ENCODE assay signal across 1 cellular context in the genomic region with DNA sequence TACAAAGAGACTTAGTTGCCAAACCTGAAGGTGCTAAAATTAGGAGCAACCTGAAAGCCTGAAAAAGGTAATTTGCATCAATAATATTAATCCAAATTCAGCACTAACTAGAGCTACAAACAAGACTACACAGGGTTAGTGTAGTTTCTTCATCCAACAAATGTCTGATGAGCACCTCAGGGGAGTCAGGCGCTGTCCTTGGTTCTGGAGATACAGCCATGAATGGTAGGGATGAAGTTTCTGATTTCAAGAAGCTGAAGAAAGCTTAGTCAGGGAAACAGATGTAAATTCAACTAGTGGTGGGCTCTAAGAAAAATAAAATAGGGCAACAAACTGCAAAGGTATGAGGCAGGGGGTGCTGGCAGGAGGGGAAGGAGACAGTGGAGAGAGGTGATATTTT.
TF ChIP-seq lines count a peak whose summit lies in the region.

No MANE protein-coding gene starts in this region.

TF ChIP-seq in K562, 482 proteins besides CTCF, POLR2A, EP300 and RAD21 (continued from another document):
- TF ChIP-seq MIER1 (IDR thresholded peaks at IDR 0.05; ENCODE audit: low read depth) (0 out of 2 replicates have a peak, but pooled peaks have one; percentile 66), EHMT2 (IDR thresholded peaks at IDR 0.05) (peak; percentile 83), DMBX1 (CRISPR knock-in tag; IDR thresholded peaks at IDR 0.05; ENCODE audit: borderline replicate concordance) (no peak)
- TF ChIP-seq, protein P1, sequence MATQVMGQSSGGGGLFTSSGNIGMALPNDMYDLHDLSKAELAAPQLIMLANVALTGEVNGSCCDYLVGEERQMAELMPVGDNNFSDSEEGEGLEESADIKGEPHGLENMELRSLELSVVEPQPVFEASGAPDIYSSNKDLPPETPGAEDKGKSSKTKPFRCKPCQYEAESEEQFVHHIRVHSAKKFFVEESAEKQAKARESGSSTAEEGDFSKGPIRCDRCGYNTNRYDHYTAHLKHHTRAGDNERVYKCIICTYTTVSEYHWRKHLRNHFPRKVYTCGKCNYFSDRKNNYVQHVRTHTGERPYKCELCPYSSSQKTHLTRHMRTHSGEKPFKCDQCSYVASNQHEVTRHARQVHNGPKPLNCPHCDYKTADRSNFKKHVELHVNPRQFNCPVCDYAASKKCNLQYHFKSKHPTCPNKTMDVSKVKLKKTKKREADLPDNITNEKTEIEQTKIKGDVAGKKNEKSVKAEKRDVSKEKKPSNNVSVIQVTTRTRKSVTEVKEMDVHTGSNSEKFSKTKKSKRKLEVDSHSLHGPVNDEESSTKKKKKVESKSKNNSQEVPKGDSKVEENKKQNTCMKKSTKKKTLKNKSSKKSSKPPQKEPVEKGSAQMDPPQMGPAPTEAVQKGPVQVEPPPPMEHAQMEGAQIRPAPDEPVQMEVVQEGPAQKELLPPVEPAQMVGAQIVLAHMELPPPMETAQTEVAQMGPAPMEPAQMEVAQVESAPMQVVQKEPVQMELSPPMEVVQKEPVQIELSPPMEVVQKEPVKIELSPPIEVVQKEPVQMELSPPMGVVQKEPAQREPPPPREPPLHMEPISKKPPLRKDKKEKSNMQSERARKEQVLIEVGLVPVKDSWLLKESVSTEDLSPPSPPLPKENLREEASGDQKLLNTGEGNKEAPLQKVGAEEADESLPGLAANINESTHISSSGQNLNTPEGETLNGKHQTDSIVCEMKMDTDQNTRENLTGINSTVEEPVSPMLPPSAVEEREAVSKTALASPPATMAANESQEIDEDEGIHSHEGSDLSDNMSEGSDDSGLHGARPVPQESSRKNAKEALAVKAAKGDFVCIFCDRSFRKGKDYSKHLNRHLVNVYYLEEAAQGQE (CRISPR knock-in tag; IDR thresholded peaks at IDR 0.05; ENCODE audit: low read depth), result 0 out of 2 replicates have a peak, but pooled peaks have one; percentile 63
